Comparison of ENCODE assay signal across 17 cellular contexts in the genomic region with DNA sequence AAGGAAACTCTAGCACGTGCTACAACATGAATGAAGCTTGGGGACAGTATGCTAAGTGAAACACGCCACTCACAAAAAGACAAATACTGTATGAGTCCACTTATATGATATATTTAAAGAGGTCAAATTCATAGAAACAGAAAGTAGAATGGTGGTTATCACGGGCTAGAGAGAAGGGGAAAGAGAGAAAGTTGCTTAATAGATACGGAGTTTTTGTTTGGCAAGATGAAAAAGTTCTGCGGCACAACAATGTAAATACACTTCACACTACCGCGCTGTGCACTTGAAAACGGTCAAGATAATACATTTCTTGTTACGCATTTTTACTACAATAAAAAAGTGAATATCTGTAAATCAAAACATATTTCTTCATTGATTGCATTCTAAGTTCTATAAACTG.
"Had no signal": no experiment of that assay in that cellular context is flagged by ENCODE, and none has a peak within 500 bp of the region (broad histone marks: within the 10 kb centered on the region; RNA-seq: fewer than 3 reads in every experiment).

No MANE protein-coding gene starts in this region.

- H3K9me3 ChIP-seq: esophagus squamous epithelium, pancreas, testis, transverse colon had no signal

- H3K27me3 Mint-ChIP-seq: naive thymus-derived CD8-positive, alpha-beta T cell; progenitor cell of endocrine pancreas; stimulated activated naive CD8-positive, alpha-beta T cell treated with anti-CD3 and anti-CD28 coated beads, Interleukin-15, amount 100 ng/mL, for 72 hours had no signal

- H3K4me3 ChIP-seq: esophagus squamous epithelium, hepatocyte, pancreas, testis, transverse colon had no signal

- DNase-seq: esophagus squamous epithelium; foreskin fibroblast; kidney glomerular epithelial cell; mammary epithelial cell; naive thymus-derived CD8-positive, alpha-beta T cell; occipital lobe; pancreas; right cardiac atrium; stimulated activated CD4-positive, alpha-beta T cell treated with anti-CD3 and anti-CD28 coated beads, Interleukin-4, amount 100 ng/mL, for 1 hour; stimulated activated CD8-positive, alpha-beta memory T cell treated with anti-CD3 and anti-CD28 coated beads, Interleukin-4, amount 100 ng/mL, for 48 hours; stimulated activated naive CD8-positive, alpha-beta T cell treated with anti-CD3 and anti-CD28 coated beads, Interleukin-15, amount 100 ng/mL, for 72 hours; testis; transverse colon had no signal

- H3K27me3 ChIP-seq: esophagus squamous epithelium, hepatocyte, pancreas, testis, transverse colon had no signal

- H3K27ac ChIP-seq: esophagus squamous epithelium, hepatocyte, testis, transverse colon had no signal

- H3K36me3 Mint-ChIP-seq: naive thymus-derived CD8-positive, alpha-beta T cell; stimulated activated effector memory CD8-positive, alpha-beta T cell treated with anti-CD3 and anti-CD28 coated beads, Interleukin-12 subunit alpha, Interleukin-12 subunit beta, amount 100 ng/mL, for 72 hours had no signal

- ATAC-seq: naive thymus-derived CD8-positive, alpha-beta T cell; pancreas; right cardiac atrium; stimulated activated effector memory CD8-positive, alpha-beta T cell treated with anti-CD3 and anti-CD28 coated beads, Interleukin-12 subunit alpha, Interleukin-12 subunit beta, amount 100 ng/mL, for 72 hours; stimulated activated naive CD8-positive, alpha-beta T cell treated with anti-CD3 and anti-CD28 coated beads, Interleukin-15, amount 100 ng/mL, for 72 hours had no signal

- H3K27ac Mint-ChIP-seq: dendritic cell treated with granulocyte-macrophage colony-stimulating factor and Interleukin-4, amounts not matched to agents 40 ng/mL and 50 ng/mL, for 4 days; progenitor cell of endocrine pancreas had no signal

- H3K9me3 Mint-ChIP-seq: dendritic cell treated with granulocyte-macrophage colony-stimulating factor and Interleukin-4, amounts not matched to agents 40 ng/mL and 50 ng/mL, for 4 days; naive thymus-derived CD8-positive, alpha-beta T cell; stimulated activated effector memory CD8-positive, alpha-beta T cell treated with anti-CD3 and anti-CD28 coated beads, Interleukin-12 subunit alpha, Interleukin-12 subunit beta, amount 100 ng/mL, for 72 hours had no signal

- H3K36me3 ChIP-seq: esophagus squamous epithelium, pancreas, transverse colon had no signal

- H3K4me3 Mint-ChIP-seq: dendritic cell treated with granulocyte-macrophage colony-stimulating factor and Interleukin-4, amounts not matched to agents 40 ng/mL and 50 ng/mL, for 4 days; naive thymus-derived CD8-positive, alpha-beta T cell; stimulated activated effector memory CD8-positive, alpha-beta T cell treated with anti-CD3 and anti-CD28 coated beads, Interleukin-12 subunit alpha, Interleukin-12 subunit beta, amount 100 ng/mL, for 72 hours; stimulated activated naive CD8-positive, alpha-beta T cell treated with anti-CD3 and anti-CD28 coated beads, Interleukin-15, amount 100 ng/mL, for 72 hours had no signal
